In the genomic region with DNA sequence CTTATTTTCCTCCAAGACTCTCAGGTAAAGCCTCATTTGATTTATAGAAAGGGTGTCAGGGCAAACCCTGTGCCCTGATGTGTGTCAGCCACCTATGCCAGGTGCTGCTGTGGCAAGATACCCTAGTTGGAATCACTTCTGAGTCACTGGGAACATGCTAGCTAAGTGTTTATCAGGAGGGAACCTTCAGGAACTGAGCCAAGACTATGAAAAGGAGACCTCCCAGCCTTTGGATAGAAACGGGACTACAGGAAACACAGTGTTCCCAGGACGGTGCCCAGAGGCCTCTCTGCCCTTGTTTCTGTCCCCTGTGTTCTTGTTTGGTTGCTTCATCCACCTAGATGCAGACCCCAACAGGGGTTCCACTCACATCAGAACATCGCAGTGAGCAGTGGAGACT, we compare ENCODE assay signal across 23 cellular contexts. TPM values are rescaled to one million over a fixed set of nuclear protein-coding genes. Genes with fewer than 3 reads are reported as not detected.
DNase-seq lines count a peak whose midpoint lies in the region; ATAC-seq and TF ChIP-seq lines count a peak whose summit lies in the region.
"Had no signal": no experiment of that assay in that cellular context is flagged by ENCODE, and none has a peak within 500 bp of the region (broad histone marks: within the 10 kb centered on the region; RNA-seq: fewer than 3 reads in every experiment).

No MANE protein-coding gene starts in this region.

- H3K4me1 Mint-ChIP-seq in WTC11, result peaks cover 29% of the 10 kb centered on the region
- H3K4me1 Mint-ChIP-seq: CD4-positive, CD25-positive, alpha-beta regulatory T cell had no signal

- H3K4me3 ChIP-seq in HUES6 (ENCODE audit: low read depth, low read length) (0 out of 2 replicates have a peak overlapping the region, but pooled peaks have one; percentile 7), mesendoderm (ENCODE audit: low read length) (no peak overlapping the region), esophagus muscularis mucosa (no peak overlapping the region), upper lobe of left lung (no peak overlapping the region)
- H3K4me3 ChIP-seq: GM23248, K562, Peyer's patch, SJSA1 had no signal

- peak overlapping the region; percentile 54 for H3K18ac ChIP-seq in mesendoderm (ENCODE audit: low read length)

- no CpG with 5 or more reads among the region's 3 CpGs for WGBS in mesendoderm (ENCODE audit: extremely low coverage, insufficient coverage, low lambda C conversion rate)
- WGBS in esophagus muscularis mucosa, result 69% methylated on average over 3 of the region's 3 CpGs
- 55 to 65% methylated on average over 3 of the region's 3 CpGs for WGBS in upper lobe of left lung, 2 donors

- TF ChIP-seq EP300 in esophagus muscularis mucosa (IDR thresholded peaks at IDR 0.05) (no peak), upper lobe of left lung (IDR thresholded peaks at IDR 0.05) (no peak)

- no peak overlapping the region for H4K5ac ChIP-seq in mesendoderm (ENCODE audit: low read length)

- in situ Hi-C loops in Caki2 (cut with HindIII; ENCODE audit: low pct_unique_long_range_greater_than_20kb, low sequenced_read_pairs), result no loop called here

- no peaks in the 10 kb centered on the region for H3K36me3 Mint-ChIP-seq in WTC11
- H3K36me3 Mint-ChIP-seq: CD4-positive, CD25-positive, alpha-beta regulatory T cell had no signal

- intact Hi-C loops in esophagus muscularis mucosa (cut with DNase I), result no loop called here

- no peak overlapping the region; the same call in 1 of the 2 replicates for H3K27ac ChIP-seq in HUES6 (ENCODE audit: low read depth, low read length)
- H3K27ac ChIP-seq in mesendoderm (ENCODE audit: low read depth, low read length), result peak overlapping the region; percentile 55
- H3K27ac ChIP-seq in esophagus muscularis mucosa (replicated peaks in 1 of 4), result no peak overlapping the region
- H3K27ac ChIP-seq in upper lobe of left lung, result no peak overlapping the region
- H3K27ac ChIP-seq: GM23248, Peyer's patch, SJSA1 had no signal

- H3K4ac ChIP-seq in mesendoderm (ENCODE audit: low read depth, low read length), result peak overlapping the region; percentile 89

- no peak overlapping the region for H3K27ac Mint-ChIP-seq in WTC11

- H3K79me1 ChIP-seq in mesendoderm (ENCODE audit: low read length), result no peaks in the 10 kb centered on the region

- peak overlapping the region; percentile 24 for H3K9ac ChIP-seq in HUES6 (ENCODE audit: low read length)
- peak overlapping the region; percentile 0 for H3K9ac ChIP-seq in mesendoderm (ENCODE audit: low read length)
- H3K9ac ChIP-seq: GM23248 had no signal

- peak overlapping the region; percentile 14 for H2AK5ac ChIP-seq in mesendoderm (ENCODE audit: low read length)

- H3K4me3 Mint-ChIP-seq in WTC11, result no peak overlapping the region
- H3K4me3 Mint-ChIP-seq: CD4-positive, CD25-positive, alpha-beta regulatory T cell had no signal

- TF ChIP-seq POLR2A in esophagus muscularis mucosa (IDR thresholded peaks at IDR 0.05; ENCODE audit: low read depth) (no peak), upper lobe of left lung (IDR thresholded peaks at IDR 0.05) (no peak)

- no peak overlapping the region for H3K4me2 ChIP-seq in mesendoderm (ENCODE audit: low read length)

- no peaks in the 10 kb centered on the region; the same call in 1 of the 2 replicates for H3K27me3 ChIP-seq in HUES6 (ENCODE audit: control insufficient read depth, insufficient read depth, low read length)
- no peaks in the 10 kb centered on the region for H3K27me3 ChIP-seq in mesendoderm (ENCODE audit: insufficient read depth, low read length, poor library complexity)
- H3K27me3 ChIP-seq in esophagus muscularis mucosa, result no peaks in the 10 kb centered on the region
- no peaks in the 10 kb centered on the region for H3K27me3 ChIP-seq in upper lobe of left lung
- H3K27me3 ChIP-seq: Peyer's patch had no signal

- H3K4me1 ChIP-seq in HUES6 (ENCODE audit: control insufficient read depth, insufficient read depth, low read length), result peaks cover 26% of the 10 kb centered on the region
- peaks cover 22% of the 10 kb centered on the region for H3K4me1 ChIP-seq in mesendoderm (ENCODE audit: control insufficient read depth, low read depth, low read length)
- H3K4me1 ChIP-seq in esophagus muscularis mucosa, result no peaks in the 10 kb centered on the region
- H3K4me1 ChIP-seq in upper lobe of left lung, result no peaks in the 10 kb centered on the region
- H3K4me1 ChIP-seq: BE2C, Peyer's patch had no signal

- H4K8ac ChIP-seq in mesendoderm (ENCODE audit: low read depth, low read length), result no peak overlapping the region

- H3K56ac ChIP-seq in mesendoderm (ENCODE audit: low read length), result peak overlapping the region; percentile 84

- POLR2A ChIA-PET in WTC11 (lab: Charles Lee), result no interaction called here

- H2BK5ac ChIP-seq in mesendoderm (ENCODE audit: low read length), result peak overlapping the region; percentile 88

- H3K9me3 Mint-ChIP-seq in WTC11, result no peaks in the 10 kb centered on the region

- peak; percentile 28 for DNase-seq in Caki2 (ENCODE audit: low read depth)
- no peak for DNase-seq in WTC11 (ENCODE audit: low spot score)
- DNase-seq in mesendoderm, result no peak
- no peak for DNase-seq in esophagus muscularis mucosa (ENCODE audit: extremely low spot score)
- DNase-seq in stimulated activated naive CD4-positive, alpha-beta T cell (lab: John Stamatoyannopoulos, UW), result no peak
- DNase-seq in upper lobe of left lung, result no peak
- DNase-seq: BE2C; CD4-positive, CD25-positive, alpha-beta regulatory T cell; DMS 273 treated with DMSO at 0.1 percent for 48 hours; GM23248; MM.1S; NCI-H1092; NCI-H1436 treated with DMSO at 0.1 percent for 48 hours; NCI-H1930; NCI-H345; NCI-H524; NCI-H774; Peyer's patch had no signal

- H2BK120ac ChIP-seq in mesendoderm (ENCODE audit: low read depth, low read length), result peak overlapping the region; percentile 4

- TF ChIP-seq CTCF in WTC11 (IDR thresholded peaks at IDR 0.05) (no peak), esophagus muscularis mucosa (IDR thresholded peaks at IDR 0.05) (no peak), upper lobe of left lung (IDR thresholded peaks at IDR 0.05) (no peak)

- H3K27me3 Mint-ChIP-seq in WTC11 (ENCODE audit: low read depth), result peaks cover 16% of the 10 kb centered on the region

- H2BK15ac ChIP-seq in mesendoderm (replicated peaks; ENCODE audit: low read depth), result no peak overlapping the region

- H3K79me2 ChIP-seq in mesendoderm (ENCODE audit: control insufficient read depth, insufficient read depth, low read length), result no peaks in the 10 kb centered on the region

- H3K9me3 ChIP-seq in HUES6 (ENCODE audit: control insufficient read depth, insufficient read depth, low read depth, low read length) (no peaks in the 10 kb centered on the region), esophagus muscularis mucosa (no peaks in the 10 kb centered on the region), upper lobe of left lung (no peaks in the 10 kb centered on the region)
- H3K9me3 ChIP-seq: BE2C, Peyer's patch, SJSA1 had no signal

- ATAC-seq in WTC11, result peak; percentile 16
- no peak for ATAC-seq in upper lobe of left lung (ENCODE audit: low FRiP score in 2 of 2)
- ATAC-seq: HCT116, K562 had no signal

- H3K36me3 ChIP-seq in HUES6 (ENCODE audit: control insufficient read depth, insufficient read depth, low read length), result no peaks in the 10 kb centered on the region
- no peaks in the 10 kb centered on the region for H3K36me3 ChIP-seq in mesendoderm (ENCODE audit: control insufficient read depth, insufficient read depth, low read length)
- peaks cover 0 to 19% (median 2%) of the 10 kb centered on the region in 4 donors for H3K36me3 ChIP-seq in esophagus muscularis mucosa
- no peaks in the 10 kb centered on the region for H3K36me3 ChIP-seq in upper lobe of left lung
- H3K36me3 ChIP-seq: BE2C, Peyer's patch, SJSA1 had no signal

- H3K23ac ChIP-seq in mesendoderm (ENCODE audit: low read length), result no peak overlapping the region

- CTCF ChIA-PET in WTC11 (lab: Charles Lee), result interaction anchor here (2.3 kb wide), 1 partner anchor 35 kb away, joined by 5 read pairs; no protein-coding TSS in a partner anchor

TF ChIP-seq in WTC11, 78 proteins besides CTCF, POLR2A, EP300 and RAD21 (continues in another document):
- TF ChIP-seq CBFB (CRISPR knock-in tag; IDR thresholded peaks at IDR 0.05; ENCODE audit: low read depth) (no peak), ETV6 (CRISPR knock-in tag; IDR thresholded peaks at IDR 0.05) (no peak), ZBTB21 (CRISPR knock-in tag; IDR thresholded peaks at IDR 0.05; ENCODE audit: borderline replicate concordance) (no peak), MXD4 (CRISPR knock-in tag; IDR thresholded peaks at IDR 0.05; ENCODE audit: borderline replicate concordance) (no peak), RORB (CRISPR knock-in tag; IDR thresholded peaks at IDR 0.05) (no peak), ZNF232 (CRISPR knock-in tag; IDR thresholded peaks at IDR 0.05) (no peak)
- TF ChIP-seq, protein P1, sequence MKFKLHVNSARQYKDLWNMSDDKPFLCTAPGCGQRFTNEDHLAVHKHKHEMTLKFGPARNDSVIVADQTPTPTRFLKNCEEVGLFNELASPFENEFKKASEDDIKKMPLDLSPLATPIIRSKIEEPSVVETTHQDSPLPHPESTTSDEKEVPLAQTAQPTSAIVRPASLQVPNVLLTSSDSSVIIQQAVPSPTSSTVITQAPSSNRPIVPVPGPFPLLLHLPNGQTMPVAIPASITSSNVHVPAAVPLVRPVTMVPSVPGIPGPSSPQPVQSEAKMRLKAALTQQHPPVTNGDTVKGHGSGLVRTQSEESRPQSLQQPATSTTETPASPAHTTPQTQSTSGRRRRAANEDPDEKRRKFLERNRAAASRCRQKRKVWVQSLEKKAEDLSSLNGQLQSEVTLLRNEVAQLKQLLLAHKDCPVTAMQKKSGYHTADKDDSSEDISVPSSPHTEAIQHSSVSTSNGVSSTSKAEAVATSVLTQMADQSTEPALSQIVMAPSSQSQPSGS (CRISPR knock-in tag; IDR thresholded peaks at IDR 0.05; ENCODE audit: borderline replicate concordance, low read depth), result no peak

RNA-seq across cellular contexts. Expression of gene CNNM1, which starts 28.5 kb away (rescaled TPM):
- total RNA-seq in Caki2 (2014; rRNA removed; shearing (Covaris generic); ENCODE audit: low replicate concordance), result 3.6 and 5.2 TPM in 2 replicates
- total RNA-seq in WTC11 (2021), result 0.90 to 1.4 TPM (median 1.1 TPM) in 3 replicates
- 0.14 TPM for polyA plus RNA-seq in mesendoderm (2013, experiment 1 of 2)
- polyA plus RNA-seq in mesendoderm (2013, experiment 2 of 2), result 0.15 TPM
- total RNA-seq in esophagus muscularis mucosa, result 1 to 10 TPM; 1.7 to 3.4 (median 2.7) TPM
- total RNA-seq in upper lobe of left lung, result 1 to 10 TPM in 1 of 6 donors, under 1 TPM in 4, not detected in 1; 0.40 to 1.1 (median 0.69) TPM
- total RNA-seq: CD4-positive, CD25-positive, alpha-beta regulatory T cell; K562; OCI-LY7; SJSA1 had no signal
- polyA plus RNA-seq: K562 had no signal
